23 cellular contexts compared by ENCODE assay signal in genomic region chr4:164307262-164307661, GRCh38.
DNase-seq lines count a peak whose midpoint lies in the region; ATAC-seq, FAIRE-seq and TF ChIP-seq lines count a peak whose summit lies in the region.
"Had no signal": no experiment of that assay in that cellular context is flagged by ENCODE, and none has a peak within 500 bp of the region (broad histone marks: within the 10 kb centered on the region; RNA-seq: fewer than 3 reads in every experiment).

No MANE protein-coding gene starts in this region.

- no peak overlapping the region for H2BK12ac ChIP-seq in H1 (ENCODE audit: low read depth, low read length)

- H3K56ac ChIP-seq in H1 (replicated peaks; ENCODE audit: insufficient read length, low read depth, low read length), result no peak overlapping the region

- H3K79me1 ChIP-seq in H1 (ENCODE audit: low read depth, low read length), result no peaks in the 10 kb centered on the region

- 77% methylated on average over 1 of the region's 1 CpG; no CpG with 5 or more reads in 1 of the 2 experiments for WGBS in H1 (ENCODE audit: extremely low coverage in 1 of 2, insufficient coverage in 1 of 2, insufficient read length in 1 of 2, insufficient replicate concordance in 2 of 2, low coverage in 1 of 2, low lambda C conversion rate in 2 of 2, missing lambda C conversion rate in 1 of 2), 2 experiments

- no peaks in the 10 kb centered on the region for H3K36me3 Mint-ChIP-seq in GM23338 (ENCODE audit: low read depth)
- no peaks in the 10 kb centered on the region for H3K36me3 Mint-ChIP-seq in neural progenitor cell
- no peaks in the 10 kb centered on the region for H3K36me3 Mint-ChIP-seq in activated CD8-positive, alpha-beta memory T cell treated with anti-CD3 and anti-CD28 coated beads, Interleukin-2, amount 10 ng/mL, durations not matched to agents 7 days and 5 days
- H3K36me3 Mint-ChIP-seq: CD8-positive, alpha-beta T cell had no signal

- H2AK5ac ChIP-seq in H1 (ENCODE audit: low read depth, low read length), result no peak overlapping the region

- H3K4me3 ChIP-seq in GM23338, result no peak overlapping the region
- H3K4me3 ChIP-seq in H1 (ENCODE audit: extremely low read depth in 1 of 4, insufficient read depth in 2 of 4, low read depth in 3 of 4, low read length in 4 of 4), result no peak overlapping the region
- no peak overlapping the region for H3K4me3 ChIP-seq in neural progenitor cell
- H3K4me3 ChIP-seq: A549; BLaER1 treated with 17β-estradiol and CSF1 and Interleukin-3, amounts not matched to agents 10 nM and 100 nM had no signal

- DNase-seq in GM23338 (ENCODE audit: low spot score) (peak; percentile 3), H1 (ENCODE audit: low read depth in 1 of 2, low spot score in 2 of 2) (no peak), iPS-NIHi7 (ENCODE audit: extremely low spot score) (peak; percentile 11), neural progenitor cell (ENCODE audit: low spot score) (peak; percentile 6), NCI-H2029 (lab: John Stamatoyannopoulos, UW) (no peak)
- DNase-seq in activated CD8-positive, alpha-beta memory T cell treated with anti-CD3 and anti-CD28 coated beads, Interleukin-2, amount 10 ng/mL, durations not matched to agents 7 days and 5 days, result no peak
- DNase-seq: AML-193; Caco-2; Calu3; CD4-positive, alpha-beta T cell; CD8-positive, alpha-beta T cell; DMS79 treated with DMSO at 0.1 percent for 48 hours; GF-D8 had no signal

- POLR2A ChIA-PET in H1 (lab: Charles Lee; ENCODE audit: partially characterized antibody), result no interaction called here

- CTCF ChIA-PET in H1 (lab: Charles Lee; ENCODE audit: partially characterized antibody), result interaction anchor here (1.0 to 1.5 kb wide), 3 partner anchors 13 to 400 kb away, joined by 3 read pairs; no protein-coding TSS in a partner anchor
- CTCF ChIA-PET in activated CD8-positive, alpha-beta memory T cell treated with anti-CD3 and anti-CD28 coated beads, Interleukin-2, amount 10 ng/mL, durations not matched to agents 7 days and 5 days (lab: Charles Lee), result no interaction called here

- H3K4me2 ChIP-seq in GM23338, result no peak overlapping the region
- no peak overlapping the region for H3K4me2 ChIP-seq in H1 (ENCODE audit: insufficient read depth in 1 of 2, low read depth in 2 of 2, low read length in 2 of 2)
- H3K4me2 ChIP-seq in neural progenitor cell, result no peak overlapping the region
- H3K4me2 ChIP-seq: A549; BLaER1 treated with 17β-estradiol and CSF1 and Interleukin-3, amounts not matched to agents 10 nM and 100 nM had no signal

- H2BK15ac ChIP-seq in H1 (ENCODE audit: low read length), result no peak overlapping the region

- H3K36me3 ChIP-seq in GM23338 (ENCODE audit: insufficient read depth), result no peaks in the 10 kb centered on the region
- H3K36me3 ChIP-seq in H1 (ENCODE audit: control insufficient read depth in 2 of 4, insufficient read depth in 4 of 4, low read length in 3 of 4), result no peaks in the 10 kb centered on the region
- no peaks in the 10 kb centered on the region for H3K36me3 ChIP-seq in neural progenitor cell
- H3K36me3 ChIP-seq: BLaER1 treated with 17β-estradiol and CSF1 and Interleukin-3, amounts not matched to agents 10 nM and 100 nM had no signal

- no peak overlapping the region for H3K18ac ChIP-seq in H1 (ENCODE audit: extremely low read depth, low read length)

- H3K9me3 Mint-ChIP-seq in GM23338 (no peaks in the 10 kb centered on the region), neural progenitor cell (no peaks in the 10 kb centered on the region)
- peaks cover 2% of the 10 kb centered on the region for H3K9me3 Mint-ChIP-seq in activated CD8-positive, alpha-beta memory T cell treated with anti-CD3 and anti-CD28 coated beads, Interleukin-2, amount 10 ng/mL, durations not matched to agents 7 days and 5 days (ENCODE audit: low read depth)
- H3K9me3 Mint-ChIP-seq: CD4-positive, alpha-beta T cell; CD8-positive, alpha-beta T cell had no signal

- H3K4me1 ChIP-seq in GM23338 (ENCODE audit: insufficient read depth), result peaks cover 17% of the 10 kb centered on the region
- no peaks in the 10 kb centered on the region for H3K4me1 ChIP-seq in H1 (replicated peaks in 1 of 4; ENCODE audit: control insufficient read depth in 3 of 4, insufficient read depth in 4 of 4, low read length in 3 of 4)
- H3K4me1 ChIP-seq in neural progenitor cell, result no peaks in the 10 kb centered on the region
- H3K4me1 ChIP-seq: A549; BLaER1 treated with 17β-estradiol and CSF1 and Interleukin-3, amounts not matched to agents 10 nM and 100 nM; Caco-2 had no signal

- no peaks in the 10 kb centered on the region for H3K27me3 Mint-ChIP-seq in GM23338 (ENCODE audit: insufficient read depth, low read depth, poor library complexity)
- H3K27me3 Mint-ChIP-seq in neural progenitor cell (ENCODE audit: insufficient read depth, low read depth), result no peaks in the 10 kb centered on the region
- H3K27me3 Mint-ChIP-seq in activated CD8-positive, alpha-beta memory T cell treated with anti-CD3 and anti-CD28 coated beads, Interleukin-2, amount 10 ng/mL, durations not matched to agents 7 days and 5 days, result no peaks in the 10 kb centered on the region
- H3K27me3 Mint-ChIP-seq: B cell had no signal

- H3K27ac Mint-ChIP-seq in GM23338 (peak overlapping the region; percentile 4; the same call in 1 of the 2 replicates), neural progenitor cell (no peak overlapping the region)
- H3K27ac Mint-ChIP-seq in activated CD8-positive, alpha-beta memory T cell treated with anti-CD3 and anti-CD28 coated beads, Interleukin-2, amount 10 ng/mL, durations not matched to agents 7 days and 5 days, result no peak overlapping the region
- H3K27ac Mint-ChIP-seq: B cell; CD4-positive, alpha-beta T cell; CD8-positive, alpha-beta T cell had no signal

- H3K27ac ChIP-seq in GM23338 (ENCODE audit: low read depth) (no peak overlapping the region), H1 (ENCODE audit: low read depth, low read length) (no peak overlapping the region), neural progenitor cell (no peak overlapping the region)
- H3K27ac ChIP-seq: 22Rv1; A549; BLaER1 treated with 17β-estradiol and CSF1 and Interleukin-3, amounts not matched to agents 10 nM and 100 nM; C4-2B had no signal

- no peaks in the 10 kb centered on the region; the same call in 1 of the 2 replicates for H3K23me2 ChIP-seq in H1 (ENCODE audit: low read depth, low read length)

- no peak overlapping the region for H3K4ac ChIP-seq in H1 (replicated peaks; ENCODE audit: insufficient read length, low read depth, low read length)

- H3K27me3 ChIP-seq in GM23338 (ENCODE audit: insufficient read depth) (no peaks in the 10 kb centered on the region), H1 (replicated peaks in 1 of 4; ENCODE audit: control insufficient read depth in 3 of 4, extremely low read depth in 1 of 4, insufficient read depth in 3 of 4, low read length in 3 of 4) (no peaks in the 10 kb centered on the region), neural progenitor cell (no peaks in the 10 kb centered on the region)
- H3K27me3 ChIP-seq: BLaER1 treated with 17β-estradiol and CSF1 and Interleukin-3, amounts not matched to agents 10 nM and 100 nM had no signal

- H3K9me2 ChIP-seq in GM23338 (ENCODE audit: insufficient read depth), result no peaks in the 10 kb centered on the region

- H3K14ac ChIP-seq in H1 (ENCODE audit: insufficient read length), result no peak overlapping the region

- no peaks in the 10 kb centered on the region for H4K20me1 ChIP-seq in GM23338 (replicated peaks; ENCODE audit: insufficient read depth)
- no peaks in the 10 kb centered on the region for H4K20me1 ChIP-seq in H1 (replicated peaks in 1 of 2; ENCODE audit: control insufficient read depth in 1 of 2, insufficient read depth in 2 of 2, low read length in 2 of 2)
- no peaks in the 10 kb centered on the region for H4K20me1 ChIP-seq in neural progenitor cell (ENCODE audit: low read depth)
- H4K20me1 ChIP-seq: BLaER1 treated with 17β-estradiol and CSF1 and Interleukin-3, amounts not matched to agents 10 nM and 100 nM had no signal

- H4K91ac ChIP-seq in H1 (replicated peaks; ENCODE audit: insufficient read length, low read length), result no peak overlapping the region

- no peaks in the 10 kb centered on the region for H3F3A ChIP-seq in GM23338 (replicated peaks; ENCODE audit: low read depth)
- no peaks in the 10 kb centered on the region for H3F3A ChIP-seq in neural progenitor cell (ENCODE audit: low read depth)

- no peak overlapping the region for H3K23ac ChIP-seq in H1 (ENCODE audit: insufficient read length)

- H2AFZ ChIP-seq in GM23338, result peak overlapping the region; percentile 12; the same call in 1 of the 2 replicates
- 0 out of 2 replicates have a peak overlapping the region, but pooled peaks have one; percentile 68 for H2AFZ ChIP-seq in H1 (ENCODE audit: low read length)
- peak overlapping the region; percentile 66 for H2AFZ ChIP-seq in neural progenitor cell (replicated peaks)

- H2BK120ac ChIP-seq in H1 (replicated peaks; ENCODE audit: low read depth, low read length), result no peak overlapping the region

- H3K4me3 Mint-ChIP-seq in GM23338, result no peak overlapping the region
- H3K4me3 Mint-ChIP-seq in neural progenitor cell, result no peak overlapping the region
- no peak overlapping the region for H3K4me3 Mint-ChIP-seq in activated CD8-positive, alpha-beta memory T cell treated with anti-CD3 and anti-CD28 coated beads, Interleukin-2, amount 10 ng/mL, durations not matched to agents 7 days and 5 days
- H3K4me3 Mint-ChIP-seq: B cell; CD4-positive, alpha-beta T cell; CD8-positive, alpha-beta T cell had no signal

- no peak for TF ChIP-seq POLR2A in H1 (IDR thresholded peaks at IDR 0.05; ENCODE audit: control extremely low read depth in 1 of 2, low read depth in 2 of 2, low read length in 2 of 2)

- no peak for TF ChIP-seq EP300 in H1 (IDR thresholded peaks at IDR 0.05; ENCODE audit: borderline replicate concordance in 1 of 2, low read depth in 2 of 2, low read length in 2 of 2)

- ATAC-seq in GM23338 (no peak), HG02884 (IDR thresholded peaks at IDR 0.05; ENCODE audit: unreplicated experiment) (no peak)
- ATAC-seq in activated CD8-positive, alpha-beta memory T cell treated with anti-CD3 and anti-CD28 coated beads, Interleukin-2, amount 10 ng/mL, durations not matched to agents 7 days and 5 days, result no peak
- ATAC-seq: A549; CD8-positive, alpha-beta T cell had no signal

- no peak for FAIRE-seq in H1 (lab: Jason Lieb, UNC)
- FAIRE-seq: A549, D721Med, G401.6, GM12891, GM18507 had no signal

- H3K9ac ChIP-seq in H1 (replicated peaks in 1 of 4; ENCODE audit: extremely low read depth in 1 of 4, low read depth in 3 of 4, low read length in 3 of 4) (no peak overlapping the region), neural progenitor cell (no peak overlapping the region)
- H3K9ac ChIP-seq: BLaER1 treated with 17β-estradiol and CSF1 and Interleukin-3, amounts not matched to agents 10 nM and 100 nM had no signal

- H4K5ac ChIP-seq in H1 (ENCODE audit: insufficient read length, low read depth, low read length), result no peak overlapping the region

- H2BK5ac ChIP-seq in H1 (ENCODE audit: low read depth, low read length), result no peak overlapping the region

- H2BK20ac ChIP-seq in H1 (ENCODE audit: low read length), result no peak overlapping the region

- peaks cover 2% of the 10 kb centered on the region; the same call in 1 of the 3 replicates for H3K4me1 Mint-ChIP-seq in GM23338
- H3K4me1 Mint-ChIP-seq in neural progenitor cell, result no peaks in the 10 kb centered on the region
- no peaks in the 10 kb centered on the region for H3K4me1 Mint-ChIP-seq in activated CD8-positive, alpha-beta memory T cell treated with anti-CD3 and anti-CD28 coated beads, Interleukin-2, amount 10 ng/mL, durations not matched to agents 7 days and 5 days
- H3K4me1 Mint-ChIP-seq: B cell had no signal

- no peaks in the 10 kb centered on the region for H3K79me2 ChIP-seq in GM23338 (replicated peaks; ENCODE audit: insufficient read depth)
- H3K79me2 ChIP-seq in H1 (ENCODE audit: control insufficient read depth in 1 of 2, insufficient read depth in 2 of 2, low read length in 2 of 2), result no peaks in the 10 kb centered on the region
- H3K79me2 ChIP-seq in neural progenitor cell (ENCODE audit: low read depth), result no peaks in the 10 kb centered on the region

- no peak overlapping the region for H4K8ac ChIP-seq in H1 (ENCODE audit: extremely low read depth, insufficient read depth, low read length)

- H3K9me3 ChIP-seq in H1 (ENCODE audit: insufficient read depth in 2 of 2, low read depth in 1 of 2, low read length in 1 of 2), result no peaks in the 10 kb centered on the region
- no peaks in the 10 kb centered on the region for H3K9me3 ChIP-seq in neural progenitor cell (ENCODE audit: low read depth)
- H3K9me3 ChIP-seq: A549; BLaER1 treated with 17β-estradiol and CSF1 and Interleukin-3, amounts not matched to agents 10 nM and 100 nM; Caco-2 had no signal

- TF ChIP-seq CTCF in GM23338 (conservative IDR thresholded peaks at IDR 0.05; ENCODE audit: low read depth in 2 of 2), result no peak
- no peak for TF ChIP-seq CTCF in H1 (IDR thresholded peaks at IDR 0.05; ENCODE audit: control extremely low read depth in 1 of 3, insufficient read depth in 1 of 3, low read depth in 1 of 3, low read length in 3 of 3)
- no peak for TF ChIP-seq CTCF in neural progenitor cell (IDR thresholded peaks at IDR 0.05)

- TF ChIP-seq RAD21 in H1 (IDR thresholded peaks at IDR 0.05 in 1 of 2, conservative IDR thresholded peaks at IDR 0.05 in 1 of 2; ENCODE audit: low read depth in 2 of 2, low read length in 2 of 2), result no peak

Comparison
In these comparisons a context has a peak if more than half of its experiments do, and no peak if none do; other contexts are left out.
1. DNase-seq: peak in GM23338 (single experiment), iPS-NIHi7 (single experiment) and neural progenitor cell (single experiment); none in H1 (0 of 2), activated CD8-positive, alpha-beta memory T cell treated with anti-CD3 and anti-CD28 coated beads, Interleukin-2, amount 10 ng/mL, durations not matched to agents 7 days and 5 days (single experiment) and NCI-H2029 (single experiment).
2. H2AFZ ChIP-seq: peak in every context shown above with its lines; median percentile 68 in H1; 66 in neural progenitor cell; 12 in GM23338.